In genomic region chr5:129593525-129593924, GRCh38 we compare ENCODE assay signal across 19 cellular contexts.
"Had no signal": no experiment of that assay in that cellular context is flagged by ENCODE, and none has a peak within 500 bp of the region (broad histone marks: within the 10 kb centered on the region; RNA-seq: fewer than 3 reads in every experiment).

No MANE protein-coding gene starts in this region.

- H3K9me3 Mint-ChIP-seq: activated CD4-positive, alpha-beta memory T cell treated with anti-CD3 and anti-CD28 coated beads, Interleukin-2, amount 10 ng/mL, durations not matched to agents 7 days and 5 days; activated naive CD4-positive, alpha-beta T cell treated with anti-CD3 and anti-CD28 coated beads, Interleukin-2, amount 10 ng/mL, durations not matched to agents 7 days and 5 days; activated T-helper 1 cell treated with anti-CD3 and anti-CD28 coated beads, Interleukin-12 subunit alpha, Interleukin-12 subunit beta, Interleukin-2, Interleukin-4 antibody, amounts not matched to agents 30 ng/mL and 10 ng/mL and 1 ng/mL, durations not matched to agents 14 hours and 24 hours and 36 hours; brain; stimulated activated memory B cell treated with anti-CD40 and anti-IgM and Interleukin-4, amounts not matched to agents 10 μg/mL and 1 μg/mL and 100 μg/mL, for 72 hours had no signal

- H3K27me3 ChIP-seq: tibial nerve, vagina had no signal

- H3K4me1 ChIP-seq: tibial nerve, vagina had no signal

- ATAC-seq: activated CD4-positive, alpha-beta T cell treated with anti-CD3 and anti-CD28 coated beads for 36 hours; natural killer cell; right cardiac atrium; stimulated activated memory B cell treated with anti-CD40 and anti-IgM and Interleukin-4, amounts not matched to agents 10 μg/mL and 1 μg/mL and 100 μg/mL, for 72 hours had no signal

- H3K36me3 ChIP-seq: tibial nerve, vagina had no signal

- H3K4me3 Mint-ChIP-seq: activated CD4-positive, alpha-beta memory T cell treated with anti-CD3 and anti-CD28 coated beads, Interleukin-2, amount 10 ng/mL, durations not matched to agents 7 days and 5 days; activated CD4-positive, alpha-beta T cell treated with anti-CD3 and anti-CD28 coated beads for 36 hours; activated naive CD4-positive, alpha-beta T cell treated with anti-CD3 and anti-CD28 coated beads, Interleukin-2, amount 10 ng/mL, durations not matched to agents 7 days and 5 days; activated T-helper 1 cell treated with anti-CD3 and anti-CD28 coated beads, Interleukin-12 subunit alpha, Interleukin-12 subunit beta, Interleukin-2, Interleukin-4 antibody, amounts not matched to agents 30 ng/mL and 10 ng/mL and 1 ng/mL, durations not matched to agents 14 hours and 24 hours and 36 hours; brain; dendritic cell treated with granulocyte-macrophage colony-stimulating factor and Interleukin-4, amounts not matched to agents 40 ng/mL and 50 ng/mL, for 4 days; natural killer cell; stimulated activated memory B cell treated with anti-CD40 and anti-IgM and Interleukin-4, amounts not matched to agents 10 μg/mL and 1 μg/mL and 100 μg/mL, for 72 hours had no signal

- H3K27me3 Mint-ChIP-seq: activated CD4-positive, alpha-beta memory T cell treated with anti-CD3 and anti-CD28 coated beads, Interleukin-2, amount 10 ng/mL, durations not matched to agents 7 days and 5 days; activated CD4-positive, alpha-beta T cell treated with anti-CD3 and anti-CD28 coated beads for 36 hours; activated naive CD4-positive, alpha-beta T cell treated with anti-CD3 and anti-CD28 coated beads, Interleukin-2, amount 10 ng/mL, durations not matched to agents 7 days and 5 days; brain; dendritic cell treated with granulocyte-macrophage colony-stimulating factor and Interleukin-4, amounts not matched to agents 40 ng/mL and 50 ng/mL, for 4 days; stimulated activated memory B cell treated with anti-CD40 and anti-IgM and Interleukin-4, amounts not matched to agents 10 μg/mL and 1 μg/mL and 100 μg/mL, for 72 hours had no signal

- H3K36me3 Mint-ChIP-seq: activated naive CD4-positive, alpha-beta T cell treated with anti-CD3 and anti-CD28 coated beads, Interleukin-2, amount 10 ng/mL, durations not matched to agents 7 days and 5 days; brain; natural killer cell; stimulated activated memory B cell treated with anti-CD40 and anti-IgM and Interleukin-4, amounts not matched to agents 10 μg/mL and 1 μg/mL and 100 μg/mL, for 72 hours had no signal

- DNase-seq: activated CD4-positive, alpha-beta memory T cell treated with anti-CD3 and anti-CD28 coated beads, Interleukin-2, amount 10 ng/mL, durations not matched to agents 7 days and 5 days; activated CD4-positive, alpha-beta T cell treated with anti-CD3 and anti-CD28 coated beads for 36 hours; activated CD8-positive, alpha-beta memory T cell treated with anti-CD3 and anti-CD28 coated beads, Interleukin-2, amount 50 U/mL, for 48 hours; activated naive CD4-positive, alpha-beta T cell treated with anti-CD3 and anti-CD28 coated beads, Interleukin-2, amount 10 ng/mL, durations not matched to agents 7 days and 5 days; amniotic stem cell; cerebellar nuclear complex; erythroblast; foreskin melanocyte; head of caudate nucleus; natural killer cell; right cardiac atrium; T-helper 9 cell had no signal

- H3K4me3 ChIP-seq: tibial nerve, vagina had no signal

- H3K4me1 Mint-ChIP-seq: activated CD4-positive, alpha-beta memory T cell treated with anti-CD3 and anti-CD28 coated beads, Interleukin-2, amount 10 ng/mL, durations not matched to agents 7 days and 5 days; activated CD4-positive, alpha-beta T cell treated with anti-CD3 and anti-CD28 coated beads for 36 hours; activated naive CD4-positive, alpha-beta T cell treated with anti-CD3 and anti-CD28 coated beads, Interleukin-2, amount 10 ng/mL, durations not matched to agents 7 days and 5 days; brain; natural killer cell had no signal

- H3K27ac ChIP-seq: tibial nerve, vagina, VCaP had no signal

- H3K27ac Mint-ChIP-seq: activated CD4-positive, alpha-beta memory T cell treated with anti-CD3 and anti-CD28 coated beads, Interleukin-2, amount 10 ng/mL, durations not matched to agents 7 days and 5 days; activated CD4-positive, alpha-beta T cell treated with anti-CD3 and anti-CD28 coated beads for 36 hours; activated naive CD4-positive, alpha-beta T cell treated with anti-CD3 and anti-CD28 coated beads, Interleukin-2, amount 10 ng/mL, durations not matched to agents 7 days and 5 days; activated T-helper 1 cell treated with anti-CD3 and anti-CD28 coated beads, Interleukin-12 subunit alpha, Interleukin-12 subunit beta, Interleukin-2, Interleukin-4 antibody, amounts not matched to agents 30 ng/mL and 10 ng/mL and 1 ng/mL, durations not matched to agents 14 hours and 24 hours and 36 hours; brain; dendritic cell treated with granulocyte-macrophage colony-stimulating factor and Interleukin-4, amounts not matched to agents 40 ng/mL and 50 ng/mL, for 4 days; natural killer cell; stimulated activated memory B cell treated with anti-CD40 and anti-IgM and Interleukin-4, amounts not matched to agents 10 μg/mL and 1 μg/mL and 100 μg/mL, for 72 hours had no signal
